16 cellular contexts compared by ENCODE assay signal in genomic region chr6:118918326-118918725, GRCh38.
"Had no signal": no experiment of that assay in that cellular context is flagged by ENCODE, and none has a peak within 500 bp of the region (broad histone marks: within the 10 kb centered on the region; RNA-seq: fewer than 3 reads in every experiment).

No MANE protein-coding gene starts in this region.

- H3K9me3 Mint-ChIP-seq: activated CD4-positive, alpha-beta memory T cell treated with anti-CD3 and anti-CD28 coated beads, Interleukin-2, amount 10 ng/mL, durations not matched to agents 7 days and 5 days; activated naive CD8-positive, alpha-beta T cell treated with anti-CD3 and anti-CD28 coated beads, Interleukin-2, amount 50 U/mL, for 24 hours; activated T-helper 1 cell treated with anti-CD3 and anti-CD28 coated beads, Interleukin-12 subunit alpha, Interleukin-12 subunit beta, Interleukin-2, Interleukin-4 antibody, amounts not matched to agents 30 ng/mL and 10 ng/mL and 1 ng/mL, durations not matched to agents 14 hours and 24 hours and 36 hours; naive thymus-derived CD4-positive, alpha-beta T cell; stimulated activated memory B cell treated with anti-CD40 and anti-IgM and Interleukin-4, amounts not matched to agents 10 μg/mL and 1 μg/mL and 100 μg/mL, for 72 hours had no signal

- H3K27ac ChIP-seq: cardiac muscle cell, lower lobe of right lung, parathyroid adenoma, right atrium auricular region, tibial artery, uterus had no signal

- H3K27me3 Mint-ChIP-seq: activated CD4-positive, alpha-beta memory T cell treated with anti-CD3 and anti-CD28 coated beads, Interleukin-2, amount 10 ng/mL, durations not matched to agents 7 days and 5 days; activated naive CD8-positive, alpha-beta T cell treated with anti-CD3 and anti-CD28 coated beads, Interleukin-2, amount 50 U/mL, for 24 hours; naive thymus-derived CD4-positive, alpha-beta T cell; stimulated activated memory B cell treated with anti-CD40 and anti-IgM and Interleukin-4, amounts not matched to agents 10 μg/mL and 1 μg/mL and 100 μg/mL, for 72 hours had no signal

- H3K27me3 ChIP-seq: cardiac muscle cell, right atrium auricular region, tibial artery, uterus had no signal

- DNase-seq: activated CD4-positive, alpha-beta memory T cell treated with anti-CD3 and anti-CD28 coated beads, Interleukin-2, amount 10 ng/mL, durations not matched to agents 7 days and 5 days; activated CD4-positive, CD25-positive, alpha-beta regulatory T cell treated with anti-CD3 and anti-CD28 coated beads, Interleukin-2, amount 50 U/mL, for 72 hours; activated CD8-positive, alpha-beta memory T cell treated with anti-CD3 and anti-CD28 coated beads, Interleukin-2, amount 50 U/mL, for 48 hours; activated naive CD4-positive, alpha-beta T cell; activated naive CD8-positive, alpha-beta T cell treated with anti-CD3 and anti-CD28 coated beads, Interleukin-2, amount 50 U/mL, for 24 hours; left cardiac atrium; lower lobe of right lung; naive thymus-derived CD4-positive, alpha-beta T cell; tibial artery; uterus had no signal

- H3K4me3 ChIP-seq: cardiac muscle cell, lower lobe of right lung, right atrium auricular region, tibial artery, uterus had no signal

- H3K27ac Mint-ChIP-seq: activated CD4-positive, alpha-beta memory T cell treated with anti-CD3 and anti-CD28 coated beads, Interleukin-2, amount 10 ng/mL, durations not matched to agents 7 days and 5 days; activated naive CD8-positive, alpha-beta T cell treated with anti-CD3 and anti-CD28 coated beads, Interleukin-2, amount 50 U/mL, for 24 hours; activated T-helper 1 cell treated with anti-CD3 and anti-CD28 coated beads, Interleukin-12 subunit alpha, Interleukin-12 subunit beta, Interleukin-2, Interleukin-4 antibody, amounts not matched to agents 30 ng/mL and 10 ng/mL and 1 ng/mL, durations not matched to agents 14 hours and 24 hours and 36 hours; stimulated activated memory B cell treated with anti-CD40 and anti-IgM and Interleukin-4, amounts not matched to agents 10 μg/mL and 1 μg/mL and 100 μg/mL, for 72 hours had no signal

- H3K9me3 ChIP-seq: lower lobe of right lung, right atrium auricular region, tibial artery, uterus had no signal

- H3K4me3 Mint-ChIP-seq: activated CD4-positive, alpha-beta memory T cell treated with anti-CD3 and anti-CD28 coated beads, Interleukin-2, amount 10 ng/mL, durations not matched to agents 7 days and 5 days; activated naive CD8-positive, alpha-beta T cell treated with anti-CD3 and anti-CD28 coated beads, Interleukin-2, amount 50 U/mL, for 24 hours; activated T-helper 1 cell treated with anti-CD3 and anti-CD28 coated beads, Interleukin-12 subunit alpha, Interleukin-12 subunit beta, Interleukin-2, Interleukin-4 antibody, amounts not matched to agents 30 ng/mL and 10 ng/mL and 1 ng/mL, durations not matched to agents 14 hours and 24 hours and 36 hours; naive thymus-derived CD4-positive, alpha-beta T cell; stimulated activated memory B cell treated with anti-CD40 and anti-IgM and Interleukin-4, amounts not matched to agents 10 μg/mL and 1 μg/mL and 100 μg/mL, for 72 hours had no signal

- H3K4me1 Mint-ChIP-seq: activated CD4-positive, alpha-beta memory T cell treated with anti-CD3 and anti-CD28 coated beads, Interleukin-2, amount 10 ng/mL, durations not matched to agents 7 days and 5 days; activated naive CD8-positive, alpha-beta T cell treated with anti-CD3 and anti-CD28 coated beads, Interleukin-2, amount 50 U/mL, for 24 hours; stimulated activated memory B cell treated with anti-CD40 and anti-IgM and Interleukin-4, amounts not matched to agents 10 μg/mL and 1 μg/mL and 100 μg/mL, for 72 hours had no signal

- ATAC-seq: activated naive CD8-positive, alpha-beta T cell treated with anti-CD3 and anti-CD28 coated beads, Interleukin-2, amount 50 U/mL, for 24 hours; left cardiac atrium; lower lobe of right lung; naive thymus-derived CD4-positive, alpha-beta T cell; stimulated activated memory B cell treated with anti-CD40 and anti-IgM and Interleukin-4, amounts not matched to agents 10 μg/mL and 1 μg/mL and 100 μg/mL, for 72 hours had no signal

- FAIRE-seq: colon had no signal

- H3K4me1 ChIP-seq: lower lobe of right lung, parathyroid adenoma, right atrium auricular region, tibial artery, uterus had no signal

- H3K36me3 ChIP-seq: uterus had no signal
